ENCODE assay signal across 11 cellular contexts in the genomic region with DNA sequence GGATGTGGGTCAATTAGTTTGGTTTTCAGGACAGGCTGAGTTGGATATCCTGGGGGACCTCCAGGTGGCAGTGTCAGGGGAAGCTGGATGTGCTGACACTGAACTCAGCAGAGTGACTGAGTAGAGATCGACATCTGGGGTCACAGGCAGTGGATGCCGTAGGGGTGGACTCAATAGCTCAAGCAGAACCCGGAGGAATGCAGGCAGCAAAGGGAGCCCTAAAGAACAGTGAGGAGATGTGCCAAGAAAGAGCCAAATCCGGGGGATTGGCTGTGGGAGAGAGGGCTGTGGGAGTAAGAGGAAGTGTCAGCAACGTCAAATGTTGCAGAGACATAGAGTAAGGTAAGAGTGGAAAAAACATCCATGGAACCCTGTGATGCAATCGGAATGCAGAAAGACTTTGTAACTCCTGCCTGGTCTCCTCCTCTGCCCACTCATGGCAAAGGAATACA. TPM values are rescaled to one million over a fixed set of nuclear protein-coding genes. Genes with fewer than 3 reads are reported as not detected.
DNase-seq lines count a peak whose midpoint lies in the region; ATAC-seq, FAIRE-seq and TF ChIP-seq lines count a peak whose summit lies in the region.
"Had no signal": no experiment of that assay in that cellular context is flagged by ENCODE, and none has a peak within 500 bp of the region (broad histone marks: within the 10 kb centered on the region; RNA-seq: fewer than 3 reads in every experiment).

No MANE protein-coding gene starts in this region.

- H3K4me2 ChIP-seq in K562 (ENCODE audit: insufficient read depth, low read length): peak overlapping the region; percentile 50

- H3K9ac ChIP-seq in K562 (ENCODE audit: insufficient read depth in 1 of 2, low read depth in 2 of 2, low read length in 2 of 2): no peak overlapping the region

- TF ChIP-seq CTCF in K562 (IDR thresholded peaks at IDR 0.05 in 2 of 3, conservative IDR thresholded peaks at IDR 0.05 in 1 of 3; ENCODE audit: insufficient read depth in 2 of 3, low read depth in 1 of 3, low read length in 3 of 3) (peak; percentile 57 to 65 (median 63)), mucosa of descending colon (IDR thresholded peaks at IDR 0.05) (no peak), GM13977 (IDR thresholded peaks at IDR 0.05; ENCODE audit: extremely low read depth, insufficient read depth, missing control alignments) (no peak)

- BruUV-seq in K562 (replicated peaks; lab: Mats Ljungman, UMichigan): no TSS peak

- H3K36me3 ChIP-seq in K562 (ENCODE audit: control insufficient read depth, insufficient read depth, low read length) (no peaks in the 10 kb centered on the region), mucosa of descending colon (ENCODE audit: low read depth) (no peaks in the 10 kb centered on the region)
- H3K36me3 ChIP-seq in CD4-positive, alpha-beta memory T cell (ENCODE audit: insufficient read depth, low read length): no peaks in the 10 kb centered on the region

- FAIRE-seq in K562 (lab: Jason Lieb, UNC) (peak; percentile 69), GM12892 (lab: Jason Lieb, UNC) (no peak)

- no peaks in the 10 kb centered on the region for H3K9me1 ChIP-seq in K562 (ENCODE audit: control insufficient read depth, insufficient read depth, low read length)

- H3K9me3 ChIP-seq in K562 (replicated peaks; ENCODE audit: control insufficient read depth, insufficient read depth, low read depth, low read length) (no peaks in the 10 kb centered on the region), mucosa of descending colon (no peaks in the 10 kb centered on the region)
- no peaks in the 10 kb centered on the region for H3K9me3 ChIP-seq in CD4-positive, alpha-beta memory T cell (ENCODE audit: control insufficient read depth in 1 of 2, low read length in 2 of 2)

- POLR2A ChIA-PET in K562 (lab: Yijun Ruan, JAX): interaction anchor here (0.7 to 1.2 kb wide), 3 partner anchors 9 to 1657 kb away, joined by 3 read pairs; no protein-coding TSS in a partner anchor
- POLR2A ChIA-PET in CD4-positive, alpha-beta memory T cell (lab: Charles Lee; ENCODE audit: partially characterized antibody): no interaction called here

- peak; percentile 88 for ATAC-seq in K562
- ATAC-seq in mucosa of descending colon: peak; percentile 24

- WGBS in K562 (ENCODE audit: insufficient coverage, low coverage, missing lambda C conversion rate): 3% methylated on average over 6 of the region's 6 CpGs

- no peaks in the 10 kb centered on the region for H3K9me3 Mint-ChIP-seq in CD4-positive, alpha-beta memory T cell
- H3K9me3 Mint-ChIP-seq: T-helper 2 cell treated with Interferon-gamma antibody and Interleukin-4, amounts not matched to agents 5 μg/mL and 100 μg/mL, for 36 hours had no signal

- H3K27me3 ChIP-seq in K562 (ENCODE audit: control insufficient read depth in 2 of 2, insufficient read depth in 2 of 2, low read length in 2 of 2): peaks cover 0 to 17% of the 10 kb centered on the region in 2 experiments; a peak in 2 of 5 replicates
- H3K27me3 ChIP-seq in CD4-positive, alpha-beta memory T cell (ENCODE audit: insufficient read depth, low read length): no peaks in the 10 kb centered on the region

- peaks cover 5 to 38% of the 10 kb centered on the region in 2 experiments for H3K4me1 ChIP-seq in K562 (replicated peaks in 1 of 2; ENCODE audit: control insufficient read depth in 2 of 2, insufficient read depth in 2 of 2, low read length in 2 of 2)
- no peaks in the 10 kb centered on the region for H3K4me1 ChIP-seq in mucosa of descending colon (ENCODE audit: low read depth)
- no peaks in the 10 kb centered on the region for H3K4me1 ChIP-seq in CD4-positive, alpha-beta memory T cell (ENCODE audit: insufficient read depth, low read length)

- in situ Hi-C loops in KBM-7 (cut with MboI; ENCODE audit: low pct_unique_long_range_greater_than_20kb, low sequenced_read_pairs) (no loop called here), K562 (cut with MboI) (no loop called here), GM13977 (cut with MboI; ENCODE audit: low pct_unique_long_range_greater_than_20kb, low sequenced_read_pairs, unreplicated experiment) (loop anchor here (25.0 kb wide), 1 partner anchor 633 kb away; no protein-coding TSS in a partner anchor)

- no peaks in the 10 kb centered on the region for H3K36me3 Mint-ChIP-seq in CD4-positive, alpha-beta memory T cell

- no peaks in the 10 kb centered on the region for H3K27me3 Mint-ChIP-seq in CD4-positive, alpha-beta memory T cell

- no peak overlapping the region for H3K4me3 Mint-ChIP-seq in CD4-positive, alpha-beta memory T cell
- H3K4me3 Mint-ChIP-seq: T-helper 2 cell treated with Interferon-gamma antibody and Interleukin-4, amounts not matched to agents 5 μg/mL and 100 μg/mL, for 36 hours had no signal

- peak overlapping the region in 1 of 7 donors; percentile 6 for H3K27ac Mint-ChIP-seq in CD4-positive, alpha-beta memory T cell
- H3K27ac Mint-ChIP-seq: T-helper 2 cell treated with Interferon-gamma antibody and Interleukin-4, amounts not matched to agents 5 μg/mL and 100 μg/mL, for 36 hours had no signal

- intact Hi-C loops in K562 (cut with micrococcal nuclease): loop anchor here (1.0 kb wide), 1 partner anchor 32 kb away; no protein-coding TSS in a partner anchor
- intact Hi-C loops in mucosa of descending colon (cut with DNase I, micrococcal nuclease): no loop called here
- intact Hi-C loops in CD4-positive, alpha-beta memory T cell (cut with micrococcal nuclease): no loop called here

- H3K27ac ChIP-seq in K562 (ENCODE audit: extremely low read depth, low read depth, low read length): no peak overlapping the region
- H3K27ac ChIP-seq in CD4-positive, alpha-beta memory T cell (ENCODE audit: low read depth, low read length): no peak overlapping the region

- CTCF ChIA-PET in K562 (lab: Yijun Ruan, JAX; ENCODE audit: low intra/inter-chr PET ratio): no interaction called here
- CTCF ChIA-PET in CD4-positive, alpha-beta memory T cell (lab: Charles Lee; ENCODE audit: partially characterized antibody): interaction anchor here (0.6 kb wide), 1 partner anchor 88 kb away, joined by 3 read pairs; no protein-coding TSS in a partner anchor

- no peaks in the 10 kb centered on the region for H4K20me1 ChIP-seq in K562 (replicated peaks; ENCODE audit: control insufficient read depth, insufficient read depth, low read length)

- H3K4me3 ChIP-seq in K562 (no peak overlapping the region), mucosa of descending colon (no peak overlapping the region)
- H3K4me3 ChIP-seq in CD4-positive, alpha-beta memory T cell (ENCODE audit: low read length in 2 of 2): no peak overlapping the region

- TF ChIP-seq POLR2A in K562 (conservative IDR thresholded peaks at IDR 0.05): no peak
- TF ChIP-seq POLR2A in GM12892 (IDR thresholded peaks at IDR 0.05; ENCODE audit: low read depth, low read length): no peak

- peak; percentile 27 for DNase-seq in GM03348 (ENCODE audit: low spot score)
- DNase-seq in KBM-7: peak; percentile 74
- peak; percentile 48 to 59 (median 55) for DNase-seq in K562 (ENCODE audit: extremely low read depth in 1 of 4, low spot score in 3 of 4)
- no peak for DNase-seq in mucosa of descending colon
- no peak for DNase-seq in GM13977 (ENCODE audit: low spot score)
- no peak for DNase-seq in CD4-positive, alpha-beta memory T cell
- no peak for DNase-seq in mucosa of gallbladder (ENCODE audit: low spot score)
- no peak for DNase-seq in GM12892 (ENCODE audit: insufficient read length)
- DNase-seq: stimulated activated CD4-positive, alpha-beta T cell treated with anti-CD3 and anti-CD28 coated beads, Interleukin-2, amount 100 ng/mL, for 24 hours had no signal

- TF ChIP-seq EP300 in K562 (IDR thresholded peaks at IDR 0.05; ENCODE audit: low read length): no peak

- peak overlapping the region; percentile 34; the same call in 1 of the 2 replicates for H2AFZ ChIP-seq in K562 (ENCODE audit: low read depth, low read length)

- H3K79me2 ChIP-seq in K562 (ENCODE audit: control insufficient read depth, insufficient read depth, low read length): no peaks in the 10 kb centered on the region

- peaks cover 0 to 3% (median 0%) of the 10 kb centered on the region in 4 donors for H3K4me1 Mint-ChIP-seq in CD4-positive, alpha-beta memory T cell

- TF ChIP-seq RAD21 in K562 (CRISPR knock-in tag; conservative IDR thresholded peaks at IDR 0.05 in 1 of 2, IDR thresholded peaks at IDR 0.05 in 1 of 2): peak in 1 of 2 experiments; percentile 61; a peak in 2 of 4 replicates

RNA-seq across cellular contexts. Expression of a gene that starts 11.8 kb away (rescaled TPM):
- 7.7 and 14.6 TPM in 2 replicates for total RNA-seq in K562 (2011; cell fraction: chromatin; rRNA removed; ENCODE audit: low replicate concordance)
- total RNA-seq in K562 (2011; cell fraction: nucleolus; rRNA removed): 9.2 and 13.7 TPM in 2 replicates
- total RNA-seq in K562 (2011; cell fraction: nucleoplasm; rRNA removed): 12.1 and 14.7 TPM in 2 replicates
- total RNA-seq in K562 (2014; rRNA removed) (3.6 and 4.1 TPM in 2 replicates), K562 (2014; rRNA removed; fragmentation: Illumina TruSeq; extraction: Trizol) (3.4 and 4.5 TPM in 2 replicates), K562 (2015; rRNA removed; fragmentation: Illumina TruSeq; extraction: Trizol) (3.1 and 4.0 TPM in 2 replicates), K562 (2021) (3.3 and 3.5 TPM in 2 replicates), mucosa of descending colon (10 to 100 TPM; 10.2 to 23.3 (median 15.7) TPM), mucosa of gallbladder (9.1 TPM)
- polyA plus RNA-seq in K562 (2011; rRNA removed) (4.2 and 5.4 TPM in 2 replicates), K562 (2014; fragmentation: Illumina TruSeq; extraction: Trizol) (3.2 and 3.4 TPM in 2 replicates), K562 (2014; fragmentation: Nextera tagmentation; extraction: Ambion mirVana) (1 to 10 TPM; 4.3 to 5.7 TPM), K562 (2014; rRNA removed) (2.2 and 3.5 TPM in 2 replicates)
- polyA plus RNA-seq in K562 (2011; cell fraction: cytosol; rRNA removed): 3.2 and 4.8 TPM in 2 replicates
- polyA plus RNA-seq in K562 (2011; cell fraction: nucleus; rRNA removed): 5.8 and 6.6 TPM in 2 replicates
- 4.8 and 12.0 TPM in 2 replicates for polyA plus RNA-seq in K562 (2012)
- polyA minus RNA-seq in K562 (2011; rRNA and poly(A)+ RNA removed): 5.5 and 6.4 TPM in 2 replicates
- polyA minus RNA-seq in K562 (2011; cell fraction: cytosol; rRNA and poly(A)+ RNA removed): 3.1 TPM in 1 of 2 replicates, not detected in the other
- polyA minus RNA-seq in K562 (2011; cell fraction: nucleus; rRNA and poly(A)+ RNA removed): 11.4 and 11.7 TPM in 2 replicates
- total RNA-seq in CD4-positive, alpha-beta memory T cell: 1 to 10 TPM in 1 of 2 experiments, under 1 TPM in 1; 0.58 to 1.8 TPM
- polyA plus RNA-seq in CD4-positive, alpha-beta memory T cell: under 1 TPM; 0.39 to 0.98 TPM
- 0.93 TPM for polyA plus RNA-seq in GM12892 (2012; ENCODE audit: missing spikeins)

RNA-seq across cellular contexts. Expression of a gene that starts 24.5 kb away (rescaled TPM):
- not detected in 2 replicates for total RNA-seq in K562 (2011; cell fraction: chromatin; rRNA removed; ENCODE audit: low replicate concordance)
- total RNA-seq in K562 (2011; cell fraction: nucleolus; rRNA removed): not detected in 2 replicates
- total RNA-seq in K562 (2011; cell fraction: nucleoplasm; rRNA removed): not detected in 2 replicates
- not detected in 2 replicates for total RNA-seq in K562 (2014; rRNA removed)
- total RNA-seq in K562 (2014; rRNA removed; fragmentation: Illumina TruSeq; extraction: Trizol): not detected in 2 replicates
- not detected in 2 replicates for total RNA-seq in K562 (2015; rRNA removed; fragmentation: Illumina TruSeq; extraction: Trizol)
- not detected in 2 replicates for total RNA-seq in K562 (2021)
- not detected in 2 replicates for polyA plus RNA-seq in K562 (2011; rRNA removed)
- polyA plus RNA-seq in K562 (2011; cell fraction: cytosol; rRNA removed): not detected in 2 replicates
- not detected in 2 replicates for polyA plus RNA-seq in K562 (2011; cell fraction: nucleus; rRNA removed)
- polyA plus RNA-seq in K562 (2012): not detected in 2 replicates
- not detected in 2 replicates for polyA plus RNA-seq in K562 (2014; fragmentation: Illumina TruSeq; extraction: Trizol)
- polyA plus RNA-seq in K562 (2014; fragmentation: Nextera tagmentation; extraction: Ambion mirVana): not detected
- polyA plus RNA-seq in K562 (2014; rRNA removed): not detected in 2 replicates
- polyA minus RNA-seq in K562 (2011; rRNA and poly(A)+ RNA removed): not detected in 2 replicates
- not detected in 2 replicates for polyA minus RNA-seq in K562 (2011; cell fraction: cytosol; rRNA and poly(A)+ RNA removed)
- not detected in 2 replicates for polyA minus RNA-seq in K562 (2011; cell fraction: nucleus; rRNA and poly(A)+ RNA removed)
- total RNA-seq in mucosa of descending colon: 1 to 10 TPM; 1.9 to 3.4 (median 2.4) TPM
- total RNA-seq in CD4-positive, alpha-beta memory T cell: 1 to 10 TPM; 6.8 to 6.9 TPM
- polyA plus RNA-seq in CD4-positive, alpha-beta memory T cell: 1 to 10 TPM in 1 of 2 donors, under 1 TPM in 1; 0.59 to 5.5 TPM
- 3.9 TPM for total RNA-seq in mucosa of gallbladder
- polyA plus RNA-seq in GM12892 (2012; ENCODE audit: missing spikeins): 0.11 TPM
- total RNA-seq: LHCN-M2 had no signal

RNA-seq across cellular contexts. Expression of a gene that starts 41.3 kb away (rescaled TPM):
- not detected in 2 replicates for total RNA-seq in K562 (2011; cell fraction: chromatin; rRNA removed; ENCODE audit: low replicate concordance)
- not detected in 2 replicates for total RNA-seq in K562 (2011; cell fraction: nucleolus; rRNA removed)
- not detected in 2 replicates for total RNA-seq in K562 (2011; cell fraction: nucleoplasm; rRNA removed)
- not detected in 2 replicates for total RNA-seq in K562 (2014; rRNA removed)
- total RNA-seq in K562 (2014; rRNA removed; fragmentation: Illumina TruSeq; extraction: Trizol): not detected in 2 replicates
- not detected in 2 replicates for total RNA-seq in K562 (2015; rRNA removed; fragmentation: Illumina TruSeq; extraction: Trizol)
- total RNA-seq in K562 (2021): not detected in 2 replicates
- polyA plus RNA-seq in K562 (2011; rRNA removed): not detected in 2 replicates
- polyA plus RNA-seq in K562 (2011; cell fraction: cytosol; rRNA removed): not detected in 2 replicates
- not detected in 2 replicates for polyA plus RNA-seq in K562 (2011; cell fraction: nucleus; rRNA removed)
- not detected in 2 replicates for polyA plus RNA-seq in K562 (2012)
- polyA plus RNA-seq in K562 (2014; fragmentation: Illumina TruSeq; extraction: Trizol): not detected in 2 replicates
- polyA plus RNA-seq in K562 (2014; fragmentation: Nextera tagmentation; extraction: Ambion mirVana): not detected
- not detected in 2 replicates for polyA plus RNA-seq in K562 (2014; rRNA removed)
- polyA minus RNA-seq in K562 (2011; rRNA and poly(A)+ RNA removed): not detected in 2 replicates
- polyA minus RNA-seq in K562 (2011; cell fraction: cytosol; rRNA and poly(A)+ RNA removed): not detected in 2 replicates
- not detected in 2 replicates for polyA minus RNA-seq in K562 (2011; cell fraction: nucleus; rRNA and poly(A)+ RNA removed)
- 1 to 10 TPM; 1.2 to 3.4 (median 2.2) TPM for total RNA-seq in mucosa of descending colon
- 10 to 100 TPM; 16.3 to 18.4 TPM for total RNA-seq in CD4-positive, alpha-beta memory T cell
- 10 to 100 TPM; 39.7 to 64.7 TPM for polyA plus RNA-seq in CD4-positive, alpha-beta memory T cell
- total RNA-seq in mucosa of gallbladder: 4.1 TPM
- polyA plus RNA-seq in GM12892 (2012; ENCODE audit: missing spikeins): 0.42 TPM
- total RNA-seq: LHCN-M2 had no signal

Comparison
In these comparisons a context has a peak if more than half of its experiments do, and no peak if none do; other contexts are left out.
1. DNase-seq: peak in GM03348 (single experiment), KBM-7 (single experiment) and K562 (4 of 4); none in mucosa of descending colon (0 of 3), GM13977 (single experiment), CD4-positive, alpha-beta memory T cell (0 of 5), mucosa of gallbladder (single experiment) and GM12892 (single experiment).
2. CTCF ChIP-seq: peak in K562 (3 of 3); none in mucosa of descending colon (single experiment) and GM13977 (single experiment).